Comparison of ENCODE assay signal across 17 cellular contexts in genomic region chr2:134468093-134468640, GRCh38.
DNase-seq lines count a peak whose midpoint lies in the region; ATAC-seq, FAIRE-seq and TF ChIP-seq lines count a peak whose summit lies in the region.
"Had no signal": no experiment of that assay in that cellular context is flagged by ENCODE, and none has a peak within 500 bp of the region (broad histone marks: within the 10 kb centered on the region; RNA-seq: fewer than 3 reads in every experiment).

No MANE protein-coding gene starts in this region.

- H3K4me1 ChIP-seq in colonic mucosa (peaks cover 4% of the 10 kb centered on the region), stomach (no peaks in the 10 kb centered on the region)
- H3K4me1 ChIP-seq: A549, BE2C had no signal

- H3K27ac Mint-ChIP-seq in activated naive CD8-positive, alpha-beta T cell treated with anti-CD3 and anti-CD28 coated beads, Interleukin-2, amount 50 U/mL, for 24 hours: no peak overlapping the region
- H3K27ac Mint-ChIP-seq in activated naive CD8-positive, alpha-beta T cell treated with anti-CD3 and anti-CD28 coated beads for 36 hours: no peak overlapping the region
- H3K27ac Mint-ChIP-seq: CD4-positive, alpha-beta memory T cell had no signal

- TF ChIP-seq EP300 in stomach (IDR thresholded peaks at IDR 0.05): no peak

- no peak overlapping the region for H3K27ac ChIP-seq in colonic mucosa
- H3K27ac ChIP-seq in stomach: no peak overlapping the region
- H3K27ac ChIP-seq: A549, C4-2B, HL-60 had no signal

- peak; percentile 67 for ATAC-seq in activated naive CD8-positive, alpha-beta T cell treated with anti-CD3 and anti-CD28 coated beads, Interleukin-2, amount 50 U/mL, for 24 hours
- ATAC-seq: A549, HCT116 had no signal

- H3K4me3 ChIP-seq in Jurkat, Clone E6-1 (ENCODE audit: low read length): no peak overlapping the region
- no peak overlapping the region for H3K4me3 ChIP-seq in colonic mucosa
- H3K4me3 ChIP-seq in stomach: no peak overlapping the region
- H3K4me3 ChIP-seq: A549 had no signal

- H3K4me3 Mint-ChIP-seq in activated naive CD8-positive, alpha-beta T cell treated with anti-CD3 and anti-CD28 coated beads, Interleukin-2, amount 50 U/mL, for 24 hours: no peak overlapping the region
- H3K4me3 Mint-ChIP-seq in activated naive CD8-positive, alpha-beta T cell treated with anti-CD3 and anti-CD28 coated beads for 36 hours: no peak overlapping the region
- H3K4me3 Mint-ChIP-seq: CD4-positive, alpha-beta memory T cell had no signal

- no peak for TF ChIP-seq CTCF in colonic mucosa (IDR thresholded peaks at IDR 0.05)
- no peak for TF ChIP-seq CTCF in stomach (IDR thresholded peaks at IDR 0.05)

- H3K27me3 ChIP-seq in colonic mucosa (no peaks in the 10 kb centered on the region), stomach (no peaks in the 10 kb centered on the region)
- H3K27me3 ChIP-seq: BE2C had no signal

- DNase-seq in activated naive CD8-positive, alpha-beta T cell treated with anti-CD3 and anti-CD28 coated beads, Interleukin-2, amount 50 U/mL, for 24 hours: peak; percentile 15
- DNase-seq in activated naive CD8-positive, alpha-beta T cell treated with anti-CD3 and anti-CD28 coated beads for 36 hours: no peak
- DNase-seq in Jurkat, Clone E6-1 (ENCODE audit: low read depth, low spot score): peak; percentile 16
- DNase-seq in colonic mucosa (peak; percentile 8), stomach (peak; percentile 9), kidney glomerular epithelial cell (lab: John Stamatoyannopoulos, UW) (no peak), GM12891 (ENCODE audit: insufficient read length, low spot score) (no peak)
- DNase-seq: BE2C; CD4-positive, alpha-beta memory T cell; DMS153; DMS79 treated with DMSO at 0.1 percent for 48 hours; GF-D8 had no signal

- H3K9me3 Mint-ChIP-seq in activated naive CD8-positive, alpha-beta T cell treated with anti-CD3 and anti-CD28 coated beads, Interleukin-2, amount 50 U/mL, for 24 hours: peaks cover under 1% of the 10 kb centered on the region
- peaks cover 4% of the 10 kb centered on the region for H3K9me3 Mint-ChIP-seq in activated naive CD8-positive, alpha-beta T cell treated with anti-CD3 and anti-CD28 coated beads for 36 hours

- peaks cover 20% of the 10 kb centered on the region for H3K4me1 Mint-ChIP-seq in activated naive CD8-positive, alpha-beta T cell treated with anti-CD3 and anti-CD28 coated beads, Interleukin-2, amount 50 U/mL, for 24 hours
- no peaks in the 10 kb centered on the region for H3K4me1 Mint-ChIP-seq in activated naive CD8-positive, alpha-beta T cell treated with anti-CD3 and anti-CD28 coated beads for 36 hours
- H3K4me1 Mint-ChIP-seq: CD4-positive, alpha-beta memory T cell had no signal

- no peaks in the 10 kb centered on the region for H3K36me3 Mint-ChIP-seq in activated naive CD8-positive, alpha-beta T cell treated with anti-CD3 and anti-CD28 coated beads, Interleukin-2, amount 50 U/mL, for 24 hours (ENCODE audit: low read depth)
- H3K36me3 Mint-ChIP-seq in activated naive CD8-positive, alpha-beta T cell treated with anti-CD3 and anti-CD28 coated beads for 36 hours: no peaks in the 10 kb centered on the region
- H3K36me3 Mint-ChIP-seq: CD4-positive, alpha-beta memory T cell had no signal

- H3K9me3 ChIP-seq in colonic mucosa (no peaks in the 10 kb centered on the region), stomach (no peaks in the 10 kb centered on the region)
- H3K9me3 ChIP-seq: A549, BE2C had no signal

- no peaks in the 10 kb centered on the region for H3K27me3 Mint-ChIP-seq in activated naive CD8-positive, alpha-beta T cell treated with anti-CD3 and anti-CD28 coated beads, Interleukin-2, amount 50 U/mL, for 24 hours
- H3K27me3 Mint-ChIP-seq in activated naive CD8-positive, alpha-beta T cell treated with anti-CD3 and anti-CD28 coated beads for 36 hours: no peaks in the 10 kb centered on the region

- WGBS in stomach, 5 donors: 78 to 100% (median 95%) methylated on average over 2 of the region's 2 CpGs

- FAIRE-seq in GM12891 (lab: Jason Lieb, UNC): no peak
- FAIRE-seq: A549, GM18507 had no signal

- no peak for TF ChIP-seq POLR2A in stomach (IDR thresholded peaks at IDR 0.05)
- no peak for TF ChIP-seq POLR2A in GM12891 (IDR thresholded peaks at IDR 0.05; ENCODE audit: low read depth, low read length)

- intact Hi-C loops in colonic mucosa (cut with DNase I): no loop called here
- intact Hi-C loops in stomach (cut with DNase I; ENCODE audit: low total_unique reads): loop anchor here (10.0 kb wide), 1 partner anchor 437 kb away; no protein-coding TSS in a partner anchor

- H3K36me3 ChIP-seq in colonic mucosa: no peaks in the 10 kb centered on the region
- peaks cover 0 to 10% (median 0%) of the 10 kb centered on the region in 4 donors for H3K36me3 ChIP-seq in stomach
- H3K36me3 ChIP-seq: BE2C had no signal

- H3K9ac ChIP-seq in colonic mucosa (ENCODE audit: low read depth in 2 of 2, low read length in 2 of 2): no peak overlapping the region

TF ChIP-seq in GM12891, 5 proteins besides CTCF, POLR2A, EP300 and RAD21:
- TF ChIP-seq SPI1 (IDR thresholded peaks at IDR 0.05; ENCODE audit: low read depth, low read length): no peak
- no peak for TF ChIP-seq POLR2AphosphoS5 (IDR thresholded peaks at IDR 0.05; ENCODE audit: low read depth, low read length)
- no peak for TF ChIP-seq POU2F2 (IDR thresholded peaks at IDR 0.05; ENCODE audit: low read depth, low read length)
- no peak for TF ChIP-seq PAX5 (IDR thresholded peaks at IDR 0.05; ENCODE audit: insufficient read depth, low read length, severe bottlenecking)
- TF ChIP-seq TAF1 (IDR thresholded peaks at IDR 0.05; ENCODE audit: low read depth, low read length): no peak

Comparison
In these comparisons a context has a peak if more than half of its experiments do, and no peak if none do; other contexts are left out.
1. DNase-seq: peak in activated naive CD8-positive, alpha-beta T cell treated with anti-CD3 and anti-CD28 coated beads, Interleukin-2, amount 50 U/mL, for 24 hours (single experiment), Jurkat, Clone E6-1 (single experiment), colonic mucosa (single experiment) and stomach (single experiment); none in activated naive CD8-positive, alpha-beta T cell treated with anti-CD3 and anti-CD28 coated beads for 36 hours (single experiment), kidney glomerular epithelial cell (single experiment) and GM12891 (single experiment).